Comparison of ENCODE assay signal across 8 cellular contexts in the genomic region with DNA sequence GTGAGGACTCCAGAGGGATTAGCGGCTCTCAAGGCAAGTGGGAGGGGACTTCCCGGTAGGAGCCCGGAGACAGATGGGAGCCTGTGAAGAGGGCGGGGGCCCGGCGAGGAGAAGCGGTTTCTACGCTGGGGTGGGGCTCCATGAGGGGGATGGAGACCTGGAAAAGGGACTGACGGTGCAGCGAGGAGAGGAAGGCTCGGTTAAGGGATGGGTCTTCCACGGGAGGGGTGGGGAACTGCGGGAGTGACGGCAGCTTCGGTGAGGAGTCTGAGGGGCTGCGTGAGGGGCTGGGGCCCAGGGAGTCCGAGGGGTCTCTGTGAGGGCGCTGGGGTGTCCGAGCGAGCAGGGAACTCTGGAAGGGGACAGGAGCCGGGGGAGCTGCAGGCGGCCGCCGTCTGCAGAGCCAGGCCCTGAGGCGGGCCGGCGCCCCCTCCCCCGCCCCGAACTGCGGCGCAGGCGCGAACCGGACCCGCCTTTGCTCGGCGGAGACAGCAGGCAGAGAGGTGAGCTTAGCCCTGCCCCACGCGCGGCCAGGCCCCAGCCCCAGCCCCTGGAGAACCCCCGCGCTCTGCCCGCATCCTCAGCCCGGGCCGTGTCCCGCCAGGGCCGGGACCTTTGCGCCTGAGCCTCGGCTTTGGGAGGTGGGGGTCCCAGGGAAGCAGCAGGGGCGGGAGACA. TPM values are rescaled to one million over a fixed set of nuclear protein-coding genes. Genes with fewer than 3 reads are reported as not detected.
DNase-seq lines count a peak whose midpoint lies in the region; ATAC-seq and TF ChIP-seq lines count a peak whose summit lies in the region.

A gene with protein sequence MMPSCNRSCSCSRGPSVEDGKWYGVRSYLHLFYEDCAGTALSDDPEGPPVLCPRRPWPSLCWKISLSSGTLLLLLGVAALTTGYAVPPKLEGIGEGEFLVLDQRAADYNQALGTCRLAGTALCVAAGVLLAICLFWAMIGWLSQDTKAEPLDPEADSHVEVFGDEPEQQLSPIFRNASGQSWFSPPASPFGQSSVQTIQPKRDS (plus strand): TSS at position 472 of the 677 bp plus-strand sequence. CDS start 2,533 bp downstream, outside the sequence.

- CTCF ChIA-PET in activated CD8-positive, alpha-beta T cell treated with anti-CD3 and anti-CD28 coated beads, Interleukin-2, amount 10 ng/mL, durations not matched to agents 7 days and 5 days (lab: Charles Lee), result interaction anchor here (2.6 to 4.1 kb wide), 2 partner anchors 8 to 17 kb away, joined by 12 to 26 read pairs; no protein-coding TSS in a partner anchor

- H3K36me3 Mint-ChIP-seq in activated CD8-positive, alpha-beta T cell treated with anti-CD3 and anti-CD28 coated beads, Interleukin-2, amount 10 ng/mL, durations not matched to agents 7 days and 5 days (ENCODE audit: low read depth), result peaks cover 2% of the 10 kb centered on the region

- ATAC-seq in GM21786 (IDR thresholded peaks at IDR 0.05; ENCODE audit: unreplicated experiment) (peak; percentile 45), esophagus mucosa (peak; percentile 51), mucosa of descending colon (peak; percentile 65)
- ATAC-seq in activated CD8-positive, alpha-beta T cell treated with anti-CD3 and anti-CD28 coated beads, Interleukin-2, amount 10 ng/mL, durations not matched to agents 7 days and 5 days, result peak; percentile 18

- H3K4me1 ChIP-seq in mucosa of descending colon (ENCODE audit: low read depth) (peaks cover 5% of the 10 kb centered on the region), tibial nerve (peaks cover 0 to 13% (median 5%) of the 10 kb centered on the region in 4 donors)

- DNase-seq in DMS153 treated with DMSO at 0.1 percent for 48 hours (lab: John Stamatoyannopoulos, UW; ENCODE audit: unreplicated experiment) (peak; percentile 12), NCI-H1694 treated with DMSO at 0.1 percent for 48 hours (lab: John Stamatoyannopoulos, UW) (peak; percentile 64), mucosa of descending colon (peak; percentile 60 to 77 (median 73)), tibial nerve (ENCODE audit: low spot score in 2 of 2) (peak in 1 of 2 donors; percentile 37), T1000 (lab: John Stamatoyannopoulos, UW) (no peak)
- no peak for DNase-seq in activated CD8-positive, alpha-beta T cell treated with anti-CD3 and anti-CD28 coated beads, Interleukin-2, amount 10 ng/mL, durations not matched to agents 7 days and 5 days

- peaks cover 24% of the 10 kb centered on the region for H3K4me1 Mint-ChIP-seq in activated CD8-positive, alpha-beta T cell treated with anti-CD3 and anti-CD28 coated beads, Interleukin-2, amount 10 ng/mL, durations not matched to agents 7 days and 5 days (ENCODE audit: low read depth)

- H3K9me3 ChIP-seq in mucosa of descending colon, result peaks cover 6% of the 10 kb centered on the region
- H3K9me3 ChIP-seq in tibial nerve, result peaks cover 0 to 3% (median 0%) of the 10 kb centered on the region in 4 donors

- intact Hi-C loops in mucosa of descending colon (cut with DNase I, micrococcal nuclease), result no loop called here

- H3K27me3 ChIP-seq in tibial nerve, result no peaks in the 10 kb centered on the region

- peak in 1 of 2 donors; percentile 51 for TF ChIP-seq EP300 in tibial nerve (IDR thresholded peaks at IDR 0.05)

- WGBS in tibial nerve, 2 donors, result 1 to 3% methylated on average over 30 to 37 of the region's 50 CpGs

- no peaks in the 10 kb centered on the region for H3K9me3 Mint-ChIP-seq in activated CD8-positive, alpha-beta T cell treated with anti-CD3 and anti-CD28 coated beads, Interleukin-2, amount 10 ng/mL, durations not matched to agents 7 days and 5 days (ENCODE audit: insufficient read depth)

- peak within 1 kb of the TSS; percentile 77 for H3K27ac Mint-ChIP-seq in activated CD8-positive, alpha-beta T cell treated with anti-CD3 and anti-CD28 coated beads, Interleukin-2, amount 10 ng/mL, durations not matched to agents 7 days and 5 days

- H3K27me3 Mint-ChIP-seq in activated CD8-positive, alpha-beta T cell treated with anti-CD3 and anti-CD28 coated beads, Interleukin-2, amount 10 ng/mL, durations not matched to agents 7 days and 5 days (ENCODE audit: low read depth), result peaks cover 6% of the 10 kb centered on the region

- H3K27ac ChIP-seq in tibial nerve, result peak within 1 kb of the TSS; percentile 81 to 98 (median 86)

- H3K4me3 Mint-ChIP-seq in activated CD8-positive, alpha-beta T cell treated with anti-CD3 and anti-CD28 coated beads, Interleukin-2, amount 10 ng/mL, durations not matched to agents 7 days and 5 days, result peak within 1 kb of the TSS; percentile 81

- H3K36me3 ChIP-seq in mucosa of descending colon (ENCODE audit: low read depth) (no peaks in the 10 kb centered on the region), tibial nerve (peaks cover 0 to 18% (median 0%) of the 10 kb centered on the region in 3 donors)

- H3K4me3 ChIP-seq in mucosa of descending colon (peak within 1 kb of the TSS; percentile 46), tibial nerve (peak within 1 kb of the TSS; percentile 51 to 83 (median 66))

- no peak for TF ChIP-seq CTCF in mucosa of descending colon (IDR thresholded peaks at IDR 0.05)
- TF ChIP-seq CTCF in tibial nerve (IDR thresholded peaks at IDR 0.05), result no peak

- peak in 1 of 2 donors; percentile 42 for TF ChIP-seq POLR2A in tibial nerve (IDR thresholded peaks at IDR 0.05)

- POLR2A ChIA-PET in activated CD8-positive, alpha-beta T cell treated with anti-CD3 and anti-CD28 coated beads, Interleukin-2, amount 10 ng/mL, durations not matched to agents 7 days and 5 days (lab: Charles Lee), result interaction anchor here (1.0 kb wide), 1 partner anchor 50 kb away, joined by 4 read pairs; a partner anchor contains a TSS

RNA-seq across cellular contexts. Expression of the gene that starts here (rescaled TPM):
- total RNA-seq in activated CD8-positive, alpha-beta T cell treated with anti-CD3 and anti-CD28 coated beads, Interleukin-2, amount 10 ng/mL, durations not matched to agents 7 days and 5 days, result 1 to 10 TPM; 1.4 to 2.4 TPM
- total RNA-seq in esophagus mucosa (7.1 TPM), mucosa of descending colon (10 to 100 TPM in 2 of 3 donors, 1 to 10 TPM in 1; 8.7 to 21.1 (median 13.1) TPM), tibial nerve (10 to 100 TPM; 20.6 to 34.1 (median 26.2) TPM)

Comparison
In these comparisons a context has a peak if more than half of its experiments do, and no peak if none do; other contexts are left out.
1. DNase-seq: peak in DMS153 treated with DMSO at 0.1 percent for 48 hours (single experiment), NCI-H1694 treated with DMSO at 0.1 percent for 48 hours (single experiment) and mucosa of descending colon (3 of 3); none in activated CD8-positive, alpha-beta T cell treated with anti-CD3 and anti-CD28 coated beads, Interleukin-2, amount 10 ng/mL, durations not matched to agents 7 days and 5 days (single experiment) and T1000 (single experiment).
2. Peak in every context shown above with its lines, with median percentiles within 50 percentile points of each other: ATAC-seq.